Comparison of ENCODE assay signal across 1 cellular context in the genomic region with DNA sequence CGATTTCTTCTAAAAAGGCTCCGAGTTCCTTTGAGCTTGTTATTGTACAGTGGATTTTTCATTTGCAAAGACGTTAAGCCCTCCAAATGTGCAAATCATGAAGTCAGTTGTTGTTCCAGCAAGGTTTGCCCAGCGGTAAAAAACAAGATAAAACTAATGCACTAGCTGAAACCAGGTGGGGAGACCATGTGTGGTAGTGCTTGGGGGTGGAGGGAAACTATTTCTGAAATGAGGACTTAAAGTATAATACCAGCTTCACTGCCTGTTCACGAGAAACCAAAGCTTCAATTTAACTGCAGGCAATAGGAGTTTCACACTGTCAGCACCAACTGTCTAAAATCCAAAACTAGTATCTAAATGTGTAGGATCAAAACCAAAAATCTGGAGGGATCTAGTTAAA.
TF ChIP-seq lines count a peak whose summit lies in the region.

No MANE protein-coding gene starts in this region.

TF ChIP-seq in GM23338, 12 proteins besides CTCF, POLR2A, EP300 and RAD21:
- TF ChIP-seq, protein P1, sequence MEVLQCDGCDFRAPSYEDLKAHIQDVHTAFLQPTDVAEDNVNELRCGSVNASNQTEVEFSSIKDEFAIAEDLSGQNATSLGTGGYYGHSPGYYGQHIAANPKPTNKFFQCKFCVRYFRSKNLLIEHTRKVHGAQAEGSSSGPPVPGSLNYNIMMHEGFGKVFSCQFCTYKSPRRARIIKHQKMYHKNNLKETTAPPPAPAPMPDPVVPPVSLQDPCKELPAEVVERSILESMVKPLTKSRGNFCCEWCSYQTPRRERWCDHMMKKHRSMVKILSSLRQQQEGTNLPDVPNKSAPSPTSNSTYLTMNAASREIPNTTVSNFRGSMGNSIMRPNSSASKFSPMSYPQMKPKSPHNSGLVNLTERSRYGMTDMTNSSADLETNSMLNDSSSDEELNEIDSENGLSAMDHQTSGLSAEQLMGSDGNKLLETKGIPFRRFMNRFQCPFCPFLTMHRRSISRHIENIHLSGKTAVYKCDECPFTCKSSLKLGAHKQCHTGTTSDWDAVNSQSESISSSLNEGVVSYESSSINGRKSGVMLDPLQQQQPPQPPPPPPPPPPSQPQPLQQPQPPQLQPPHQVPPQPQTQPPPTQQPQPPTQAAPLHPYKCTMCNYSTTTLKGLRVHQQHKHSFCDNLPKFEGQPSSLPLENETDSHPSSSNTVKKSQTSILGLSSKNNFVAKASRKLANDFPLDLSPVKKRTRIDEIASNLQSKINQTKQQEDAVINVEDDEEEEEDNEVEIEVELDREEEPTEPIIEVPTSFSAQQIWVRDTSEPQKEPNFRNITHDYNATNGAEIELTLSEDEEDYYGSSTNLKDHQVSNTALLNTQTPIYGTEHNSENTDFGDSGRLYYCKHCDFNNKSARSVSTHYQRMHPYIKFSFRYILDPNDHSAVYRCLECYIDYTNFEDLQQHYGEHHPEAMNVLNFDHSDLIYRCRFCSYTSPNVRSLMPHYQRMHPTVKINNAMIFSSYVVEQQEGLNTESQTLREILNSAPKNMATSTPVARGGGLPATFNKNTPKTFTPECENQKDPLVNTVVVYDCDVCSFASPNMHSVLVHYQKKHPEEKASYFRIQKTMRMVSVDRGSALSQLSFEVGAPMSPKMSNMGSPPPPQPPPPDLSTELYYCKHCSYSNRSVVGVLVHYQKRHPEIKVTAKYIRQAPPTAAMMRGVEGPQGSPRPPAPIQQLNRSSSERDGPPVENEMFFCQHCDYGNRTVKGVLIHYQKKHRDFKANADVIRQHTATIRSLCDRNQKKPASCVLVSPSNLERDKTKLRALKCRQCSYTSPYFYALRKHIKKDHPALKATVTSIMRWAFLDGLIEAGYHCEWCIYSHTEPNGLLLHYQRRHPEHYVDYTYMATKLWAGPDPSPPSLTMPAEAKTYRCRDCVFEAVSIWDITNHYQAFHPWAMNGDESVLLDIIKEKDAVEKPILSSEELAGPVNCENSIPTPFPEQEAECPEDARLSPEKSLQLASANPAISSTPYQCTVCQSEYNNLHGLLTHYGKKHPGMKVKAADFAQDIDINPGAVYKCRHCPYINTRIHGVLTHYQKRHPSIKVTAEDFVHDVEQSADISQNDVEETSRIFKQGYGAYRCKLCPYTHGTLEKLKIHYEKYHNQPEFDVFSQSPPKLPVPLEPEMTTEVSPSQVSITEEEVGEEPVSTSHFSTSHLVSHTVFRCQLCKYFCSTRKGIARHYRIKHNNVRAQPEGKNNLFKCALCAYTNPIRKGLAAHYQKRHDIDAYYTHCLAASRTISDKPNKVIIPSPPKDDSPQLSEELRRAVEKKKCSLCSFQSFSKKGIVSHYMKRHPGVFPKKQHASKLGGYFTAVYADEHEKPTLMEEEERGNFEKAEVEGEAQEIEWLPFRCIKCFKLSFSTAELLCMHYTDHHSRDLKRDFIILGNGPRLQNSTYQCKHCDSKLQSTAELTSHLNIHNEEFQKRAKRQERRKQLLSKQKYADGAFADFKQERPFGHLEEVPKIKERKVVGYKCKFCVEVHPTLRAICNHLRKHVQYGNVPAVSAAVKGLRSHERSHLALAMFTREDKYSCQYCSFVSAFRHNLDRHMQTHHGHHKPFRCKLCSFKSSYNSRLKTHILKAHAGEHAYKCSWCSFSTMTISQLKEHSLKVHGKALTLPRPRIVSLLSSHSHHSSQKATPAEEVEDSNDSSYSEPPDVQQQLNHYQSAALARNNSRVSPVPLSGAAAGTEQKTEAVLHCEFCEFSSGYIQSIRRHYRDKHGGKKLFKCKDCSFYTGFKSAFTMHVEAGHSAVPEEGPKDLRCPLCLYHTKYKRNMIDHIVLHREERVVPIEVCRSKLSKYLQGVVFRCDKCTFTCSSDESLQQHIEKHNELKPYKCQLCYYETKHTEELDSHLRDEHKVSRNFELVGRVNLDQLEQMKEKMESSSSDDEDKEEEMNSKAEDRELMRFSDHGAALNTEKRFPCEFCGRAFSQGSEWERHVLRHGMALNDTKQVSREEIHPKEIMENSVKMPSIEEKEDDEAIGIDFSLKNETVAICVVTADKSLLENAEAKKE (CRISPR knock-in tag; IDR thresholded peaks at IDR 0.05): no peak
- TF ChIP-seq ZNF114 (CRISPR knock-in tag; IDR thresholded peaks at IDR 0.05): no peak
- TF ChIP-seq ZNF331 (CRISPR knock-in tag; IDR thresholded peaks at IDR 0.05; ENCODE audit: low read depth): no peak
- no peak for TF ChIP-seq EZH2phosphoT487 (IDR thresholded peaks at IDR 0.05; ENCODE audit: unreplicated experiment)
- no peak for TF ChIP-seq JUNB (IDR thresholded peaks at IDR 0.05; ENCODE audit: unreplicated experiment)
- TF ChIP-seq CREB1 (CRISPR knock-in tag; IDR thresholded peaks at IDR 0.05; ENCODE audit: low read depth): no peak
- TF ChIP-seq, protein P2, sequence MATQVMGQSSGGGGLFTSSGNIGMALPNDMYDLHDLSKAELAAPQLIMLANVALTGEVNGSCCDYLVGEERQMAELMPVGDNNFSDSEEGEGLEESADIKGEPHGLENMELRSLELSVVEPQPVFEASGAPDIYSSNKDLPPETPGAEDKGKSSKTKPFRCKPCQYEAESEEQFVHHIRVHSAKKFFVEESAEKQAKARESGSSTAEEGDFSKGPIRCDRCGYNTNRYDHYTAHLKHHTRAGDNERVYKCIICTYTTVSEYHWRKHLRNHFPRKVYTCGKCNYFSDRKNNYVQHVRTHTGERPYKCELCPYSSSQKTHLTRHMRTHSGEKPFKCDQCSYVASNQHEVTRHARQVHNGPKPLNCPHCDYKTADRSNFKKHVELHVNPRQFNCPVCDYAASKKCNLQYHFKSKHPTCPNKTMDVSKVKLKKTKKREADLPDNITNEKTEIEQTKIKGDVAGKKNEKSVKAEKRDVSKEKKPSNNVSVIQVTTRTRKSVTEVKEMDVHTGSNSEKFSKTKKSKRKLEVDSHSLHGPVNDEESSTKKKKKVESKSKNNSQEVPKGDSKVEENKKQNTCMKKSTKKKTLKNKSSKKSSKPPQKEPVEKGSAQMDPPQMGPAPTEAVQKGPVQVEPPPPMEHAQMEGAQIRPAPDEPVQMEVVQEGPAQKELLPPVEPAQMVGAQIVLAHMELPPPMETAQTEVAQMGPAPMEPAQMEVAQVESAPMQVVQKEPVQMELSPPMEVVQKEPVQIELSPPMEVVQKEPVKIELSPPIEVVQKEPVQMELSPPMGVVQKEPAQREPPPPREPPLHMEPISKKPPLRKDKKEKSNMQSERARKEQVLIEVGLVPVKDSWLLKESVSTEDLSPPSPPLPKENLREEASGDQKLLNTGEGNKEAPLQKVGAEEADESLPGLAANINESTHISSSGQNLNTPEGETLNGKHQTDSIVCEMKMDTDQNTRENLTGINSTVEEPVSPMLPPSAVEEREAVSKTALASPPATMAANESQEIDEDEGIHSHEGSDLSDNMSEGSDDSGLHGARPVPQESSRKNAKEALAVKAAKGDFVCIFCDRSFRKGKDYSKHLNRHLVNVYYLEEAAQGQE (IDR thresholded peaks at IDR 0.05; ENCODE audit: unreplicated experiment): no peak
- no peak for TF ChIP-seq EZH2 (IDR thresholded peaks at IDR 0.05; ENCODE audit: low read depth, unreplicated experiment)
- TF ChIP-seq POLR2AphosphoS5 (IDR thresholded peaks at IDR 0.05; ENCODE audit: low read depth): no peak
- no peak for TF ChIP-seq NANOG (IDR thresholded peaks at IDR 0.05; ENCODE audit: borderline replicate concordance)
- TF ChIP-seq STAT1 (IDR thresholded peaks at IDR 0.05; ENCODE audit: unreplicated experiment): no peak
- TF ChIP-seq, protein P3, sequence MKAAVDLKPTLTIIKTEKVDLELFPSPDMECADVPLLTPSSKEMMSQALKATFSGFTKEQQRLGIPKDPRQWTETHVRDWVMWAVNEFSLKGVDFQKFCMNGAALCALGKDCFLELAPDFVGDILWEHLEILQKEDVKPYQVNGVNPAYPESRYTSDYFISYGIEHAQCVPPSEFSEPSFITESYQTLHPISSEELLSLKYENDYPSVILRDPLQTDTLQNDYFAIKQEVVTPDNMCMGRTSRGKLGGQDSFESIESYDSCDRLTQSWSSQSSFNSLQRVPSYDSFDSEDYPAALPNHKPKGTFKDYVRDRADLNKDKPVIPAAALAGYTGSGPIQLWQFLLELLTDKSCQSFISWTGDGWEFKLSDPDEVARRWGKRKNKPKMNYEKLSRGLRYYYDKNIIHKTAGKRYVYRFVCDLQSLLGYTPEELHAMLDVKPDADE (IDR thresholded peaks at IDR 0.05): no peak
